In the genomic region with DNA sequence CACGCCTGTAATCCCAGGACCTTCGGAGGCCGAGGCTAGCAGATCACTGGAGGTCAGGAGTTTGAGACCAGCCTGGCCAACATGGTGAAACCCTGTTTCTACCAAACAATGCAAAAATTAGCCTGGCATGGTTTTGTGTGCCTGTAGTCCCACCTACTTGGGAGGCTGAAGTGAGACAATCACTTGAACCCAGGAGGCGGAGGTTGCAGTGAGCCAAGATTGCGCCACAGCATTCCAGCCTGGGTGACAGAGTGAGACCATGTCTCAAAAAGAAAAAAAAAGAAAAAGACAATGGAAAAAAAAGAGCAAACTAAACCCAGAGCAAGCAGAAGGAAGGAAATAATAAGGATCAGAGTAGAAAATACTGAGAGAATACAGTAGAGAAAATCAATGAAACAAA, we compare ENCODE assay signal across 31 cellular contexts. TPM values are rescaled to one million over a fixed set of nuclear protein-coding genes. Genes with fewer than 3 reads are reported as not detected.
DNase-seq lines count a peak whose midpoint lies in the region; ATAC-seq and TF ChIP-seq lines count a peak whose summit lies in the region.
"Had no signal": no experiment of that assay in that cellular context is flagged by ENCODE, and none has a peak within 500 bp of the region (broad histone marks: within the 10 kb centered on the region; RNA-seq: fewer than 3 reads in every experiment).

No MANE protein-coding gene starts in this region.

- H3K27me3 ChIP-seq in left lung: no peaks in the 10 kb centered on the region
- H3K27me3 ChIP-seq in thoracic aorta (replicated peaks; ENCODE audit: insufficient read depth): no peaks in the 10 kb centered on the region
- H3K27me3 ChIP-seq: BLaER1, dorsolateral prefrontal cortex, gastrocnemius medialis had no signal

- no peak for TF ChIP-seq CTCF in left lung (IDR thresholded peaks at IDR 0.05)
- no peak for TF ChIP-seq CTCF in thoracic aorta (IDR thresholded peaks at IDR 0.05)

- CTCF ChIA-PET in activated CD4-positive, alpha-beta T cell treated with anti-CD3 and anti-CD28 coated beads for 36 hours (lab: Charles Lee): interaction anchor here (1.4 to 2.1 kb wide), 2 partner anchors 12 to 17 kb away, joined by 3 to 5 read pairs; no protein-coding TSS in a partner anchor

- DNase-seq in activated CD4-positive, alpha-beta T cell treated with anti-CD3 and anti-CD28 coated beads for 36 hours: no peak
- no peak for DNase-seq in activated CD4-positive, alpha-beta T cell treated with anti-CD3 and anti-CD28 coated beads for 1 hour
- no peak for DNase-seq in activated naive CD8-positive, alpha-beta T cell treated with anti-CD3 and anti-CD28 coated beads for 36 hours
- DNase-seq in left lung: peak in 1 of 2 donors; percentile 56
- no peak for DNase-seq in thoracic aorta (ENCODE audit: low spot score)
- no peak for DNase-seq in NCI-H1048 (lab: John Stamatoyannopoulos, UW)
- no peak for DNase-seq in left lobe of liver (ENCODE audit: low spot score)
- DNase-seq: 8988T; activated CD4-positive, alpha-beta T cell treated with anti-CD3 and anti-CD28 coated beads, Interleukin-2, amount 10 ng/mL, durations not matched to agents 24 days and 14 days; amniotic stem cell; dorsolateral prefrontal cortex; gastrocnemius medialis; hypothalamus; islet precursor cell; MV-4-11; NCI-H1930; Right ventricle myocardium superior; small intestine; stimulated activated CD4-positive, alpha-beta T cell treated with anti-CD3 and anti-CD28 coated beads, Interleukin-2, amount 100 ng/mL, for 48 hours; SW 1271 had no signal

- H3K4me3 Mint-ChIP-seq in activated CD4-positive, alpha-beta T cell treated with anti-CD3 and anti-CD28 coated beads for 36 hours: no peak overlapping the region
- H3K4me3 Mint-ChIP-seq in activated naive CD8-positive, alpha-beta T cell treated with anti-CD3 and anti-CD28 coated beads for 36 hours: no peak overlapping the region
- H3K4me3 Mint-ChIP-seq: activated CD4-positive, alpha-beta T cell treated with anti-CD3 and anti-CD28 coated beads, Interleukin-2, amount 10 ng/mL, durations not matched to agents 24 days and 14 days; stimulated activated naive CD8-positive, alpha-beta T cell treated with anti-CD3 and anti-CD28 coated beads, Interleukin-15, Interleukin-2, amounts not matched to agents 100 ng/mL and 50 ng/mL, for 24 hours had no signal

- H3K36me3 Mint-ChIP-seq in activated CD4-positive, alpha-beta T cell treated with anti-CD3 and anti-CD28 coated beads for 36 hours (ENCODE audit: low read depth): peaks cover 50% of the 10 kb centered on the region
- H3K36me3 Mint-ChIP-seq in activated naive CD8-positive, alpha-beta T cell treated with anti-CD3 and anti-CD28 coated beads for 36 hours: peaks cover 64% of the 10 kb centered on the region

- peaks cover 4% of the 10 kb centered on the region for H3K9me3 Mint-ChIP-seq in activated CD4-positive, alpha-beta T cell treated with anti-CD3 and anti-CD28 coated beads for 36 hours (ENCODE audit: low read depth)
- H3K9me3 Mint-ChIP-seq in activated naive CD8-positive, alpha-beta T cell treated with anti-CD3 and anti-CD28 coated beads for 36 hours: peaks cover 8% of the 10 kb centered on the region
- H3K9me3 Mint-ChIP-seq: activated CD4-positive, alpha-beta T cell treated with anti-CD3 and anti-CD28 coated beads, Interleukin-2, amount 10 ng/mL, durations not matched to agents 24 days and 14 days; activated T-helper 2 cell treated with anti-CD3 and anti-CD28 coated beads, Interferon-gamma antibody, Interleukin-2, Interleukin-4, amounts not matched to agents 10 μg/mL and 5 μg/mL and 100 μg/mL, durations not matched to agents 14 hours and 24 hours and 36 hours; nephron; stimulated activated naive CD8-positive, alpha-beta T cell treated with anti-CD3 and anti-CD28 coated beads, Interleukin-15, Interleukin-2, amounts not matched to agents 100 ng/mL and 50 ng/mL, for 24 hours had no signal

- H3K4me3 ChIP-seq in left lung (no peak overlapping the region), thoracic aorta (no peak overlapping the region)
- H3K4me3 ChIP-seq: BLaER1, dorsolateral prefrontal cortex, gastrocnemius medialis had no signal

- peaks cover 72% of the 10 kb centered on the region for H3K4me1 Mint-ChIP-seq in activated CD4-positive, alpha-beta T cell treated with anti-CD3 and anti-CD28 coated beads for 36 hours
- H3K4me1 Mint-ChIP-seq in activated naive CD8-positive, alpha-beta T cell treated with anti-CD3 and anti-CD28 coated beads for 36 hours: peaks cover 66% of the 10 kb centered on the region

- H3K27ac ChIP-seq in left lung (peak overlapping the region; percentile 37 to 43), thoracic aorta (peak overlapping the region; percentile 54 to 66)
- H3K27ac ChIP-seq: BLaER1, dorsolateral prefrontal cortex, HL-60 had no signal

- no peaks in the 10 kb centered on the region for H3K27me3 Mint-ChIP-seq in activated CD4-positive, alpha-beta T cell treated with anti-CD3 and anti-CD28 coated beads for 36 hours
- H3K27me3 Mint-ChIP-seq in activated naive CD8-positive, alpha-beta T cell treated with anti-CD3 and anti-CD28 coated beads for 36 hours: no peaks in the 10 kb centered on the region
- H3K27me3 Mint-ChIP-seq: activated CD4-positive, alpha-beta T cell treated with anti-CD3 and anti-CD28 coated beads, Interleukin-2, amount 10 ng/mL, durations not matched to agents 24 days and 14 days; stimulated activated naive CD8-positive, alpha-beta T cell treated with anti-CD3 and anti-CD28 coated beads, Interleukin-15, Interleukin-2, amounts not matched to agents 100 ng/mL and 50 ng/mL, for 24 hours had no signal

- H3K9me3 ChIP-seq in left lung (no peaks in the 10 kb centered on the region), thoracic aorta (no peaks in the 10 kb centered on the region)
- H3K9me3 ChIP-seq: BLaER1, gastrocnemius medialis had no signal

- intact Hi-C loops in activated CD4-positive, alpha-beta T cell treated with anti-CD3 and anti-CD28 coated beads for 36 hours (cut with DNase I, micrococcal nuclease): loop anchor here in 1 of 2 experiments (10.0 kb wide), 1 partner anchor 1275 kb away; the partner anchor contains the start of gene WDR89
- intact Hi-C loops in left lung (cut with DNase I): no loop called here

- ATAC-seq in activated CD4-positive, alpha-beta T cell treated with anti-CD3 and anti-CD28 coated beads for 36 hours: no peak
- peak; percentile 75 for ATAC-seq in left lung
- ATAC-seq in thoracic aorta (ENCODE audit: insufficient number of reproducible peaks, low FRiP score, low read depth): no peak
- no peak for ATAC-seq in left lobe of liver
- no peak for ATAC-seq in HG02938 (IDR thresholded peaks at IDR 0.05; ENCODE audit: unreplicated experiment)

- H3K27ac Mint-ChIP-seq in activated CD4-positive, alpha-beta T cell treated with anti-CD3 and anti-CD28 coated beads for 36 hours: peak overlapping the region; percentile 19
- peak overlapping the region; percentile 32 for H3K27ac Mint-ChIP-seq in activated naive CD8-positive, alpha-beta T cell treated with anti-CD3 and anti-CD28 coated beads for 36 hours
- H3K27ac Mint-ChIP-seq: activated T-helper 2 cell treated with anti-CD3 and anti-CD28 coated beads, Interferon-gamma antibody, Interleukin-2, Interleukin-4, amounts not matched to agents 10 μg/mL and 5 μg/mL and 100 μg/mL, durations not matched to agents 14 hours and 24 hours and 36 hours had no signal

- POLR2A ChIA-PET in activated CD4-positive, alpha-beta T cell treated with anti-CD3 and anti-CD28 coated beads for 36 hours (lab: Charles Lee): interaction anchor here (0.6 kb wide), 1 partner anchor 246 kb away, joined by 3 read pairs; no protein-coding TSS in a partner anchor

- H3K4me1 ChIP-seq in left lung (peaks cover 28 to 53% of the 10 kb centered on the region in 2 donors), thoracic aorta (ENCODE audit: control insufficient read depth in 1 of 2, low read depth in 2 of 2) (peaks cover 23 to 64% of the 10 kb centered on the region in 2 donors)

- H3K36me3 ChIP-seq in left lung: peaks cover 0 to 8% of the 10 kb centered on the region in 2 donors
- H3K36me3 ChIP-seq in thoracic aorta: peaks cover 3% of the 10 kb centered on the region

RNA-seq across cellular contexts. Expression of gene CHURC1, which starts 5.4 kb away (rescaled TPM):
- 10 to 100 TPM; 37.6 to 66.1 TPM for total RNA-seq in activated CD4-positive, alpha-beta T cell treated with anti-CD3 and anti-CD28 coated beads for 36 hours
- 10 to 100 TPM; 49.8 to 59.2 TPM for total RNA-seq in activated naive CD8-positive, alpha-beta T cell treated with anti-CD3 and anti-CD28 coated beads for 36 hours
- 10 to 100 TPM; 58.7 to 59.1 TPM for total RNA-seq in left lung
- total RNA-seq in thoracic aorta: 100 to 1,000 TPM; 115 to 128 TPM
- total RNA-seq in left lobe of liver: 25.2 TPM

RNA-seq across cellular contexts. Expression of gene GPX2, which starts 22.9 kb away (rescaled TPM):
- not detected for total RNA-seq in activated CD4-positive, alpha-beta T cell treated with anti-CD3 and anti-CD28 coated beads for 36 hours
- total RNA-seq in activated naive CD8-positive, alpha-beta T cell treated with anti-CD3 and anti-CD28 coated beads for 36 hours: not detected
- total RNA-seq in left lung: 1 to 10 TPM in 1 of 2 donors, under 1 TPM in 1; 0.82 to 2.8 TPM
- total RNA-seq in thoracic aorta: 1 to 10 TPM in 1 of 2 donors, not detected in 1; 5.0 TPM
- 292 TPM for total RNA-seq in left lobe of liver
- total RNA-seq: activated CD4-positive, alpha-beta T cell treated with anti-CD3 and anti-CD28 coated beads, Interleukin-2, amount 10 ng/mL, durations not matched to agents 24 days and 14 days; activated T-helper 2 cell treated with anti-CD3 and anti-CD28 coated beads, Interferon-gamma antibody, Interleukin-2, Interleukin-4, amounts not matched to agents 10 μg/mL and 5 μg/mL and 100 μg/mL, durations not matched to agents 14 hours and 24 hours and 36 hours; cardiac septum; epithelial cell of proximal tubule; G401; mesenteric fat pad; posterior vena cava; Right ventricle myocardium superior had no signal

RNA-seq across cellular contexts. Expression of gene SPTB, which starts 39.9 kb away (rescaled TPM):
- under 1 TPM; 0.32 to 0.60 TPM for total RNA-seq in activated CD4-positive, alpha-beta T cell treated with anti-CD3 and anti-CD28 coated beads for 36 hours
- total RNA-seq in activated naive CD8-positive, alpha-beta T cell treated with anti-CD3 and anti-CD28 coated beads for 36 hours: under 1 TPM; 0.31 to 0.32 TPM
- total RNA-seq in left lung (1 to 10 TPM; 2.3 to 2.6 TPM), thoracic aorta (1 to 10 TPM; 5.6 to 9.9 TPM), left lobe of liver (0.35 TPM)
- total RNA-seq: activated CD4-positive, alpha-beta T cell treated with anti-CD3 and anti-CD28 coated beads, Interleukin-2, amount 10 ng/mL, durations not matched to agents 24 days and 14 days; G401 had no signal

RNA-seq across cellular contexts. Expression of gene RAB15, which starts 52.5 kb away (rescaled TPM):
- 1 to 10 TPM; 3.7 to 5.3 TPM for total RNA-seq in activated CD4-positive, alpha-beta T cell treated with anti-CD3 and anti-CD28 coated beads for 36 hours
- 1 to 10 TPM; 3.4 TPM for total RNA-seq in activated naive CD8-positive, alpha-beta T cell treated with anti-CD3 and anti-CD28 coated beads for 36 hours
- total RNA-seq in left lung (10 to 100 TPM; 21.8 to 36.6 TPM), thoracic aorta (1 to 10 TPM; 3.2 to 7.8 TPM), left lobe of liver (6.8 TPM)

Comparison
In these comparisons a context has a peak if more than half of its experiments do, and no peak if none do; other contexts are left out.
1. RNA of gene GPX2, which starts 22.9 kb away (total RNA-seq): 292 TPM in left lobe of liver (single experiment); 5.0 TPM in thoracic aorta, 0.82 to 2.8 TPM in left lung, not detected in activated CD4-positive, alpha-beta T cell treated with anti-CD3 and anti-CD28 coated beads for 36 hours and not detected in activated naive CD8-positive, alpha-beta T cell treated with anti-CD3 and anti-CD28 coated beads for 36 hours; every median in the first group is over 10 times any median in the second.